ENCODE assay signal across 21 cellular contexts in genomic region chr1:158679289-158679688, GRCh38. TPM values are rescaled to one million over a fixed set of nuclear protein-coding genes. Genes with fewer than 3 reads are reported as not detected.
DNase-seq lines count a peak whose midpoint lies in the region; FAIRE-seq and TF ChIP-seq lines count a peak whose summit lies in the region.
"Had no signal": no experiment of that assay in that cellular context is flagged by ENCODE, and none has a peak within 500 bp of the region (broad histone marks: within the 10 kb centered on the region; RNA-seq: fewer than 3 reads in every experiment).

No MANE protein-coding gene starts in this region.

- H4K20me1 ChIP-seq in MM.1S (ENCODE audit: insufficient read depth, low read length): no peaks in the 10 kb centered on the region

- FAIRE-seq in GM19239 (lab: Jason Lieb, UNC): peak; percentile 66
- FAIRE-seq: A204.1, D721Med, G401.6, H1, K562 had no signal

- no peak for TF ChIP-seq EP300 in sigmoid colon (IDR thresholded peaks at IDR 0.05)

- DNase-seq in GM19239 (ENCODE audit: insufficient read length, low spot score) (no peak), MM.1S (peak; percentile 52), erythroblast (lab: John Stamatoyannopoulos, UW) (no peak), AG08395 (ENCODE audit: low spot score) (no peak), NCI-H1105 treated with DMSO at 0.1 percent for 48 hours (lab: John Stamatoyannopoulos, UW) (no peak), sigmoid colon (no peak)
- DNase-seq: ACHN; AML-193; Caco-2; CD4-positive, alpha-beta T cell; H9; IMR-90 had no signal

- peaks cover 8% of the 10 kb centered on the region for H3K4me1 ChIP-seq in MM.1S (ENCODE audit: low read length)
- H3K4me1 ChIP-seq in sigmoid colon: no peaks in the 10 kb centered on the region
- H3K4me1 ChIP-seq: Caco-2 had no signal

- no peak overlapping the region for H2AFZ ChIP-seq in MM.1S (ENCODE audit: low read length)

- no peak overlapping the region for H3K4me2 ChIP-seq in MM.1S (ENCODE audit: low read depth, low read length)

- H3K36me3 ChIP-seq in MM.1S (replicated peaks; ENCODE audit: insufficient read depth, low read length): no peaks in the 10 kb centered on the region
- H3K36me3 ChIP-seq in sigmoid colon: no peaks in the 10 kb centered on the region

- intact Hi-C loops in sigmoid colon (cut with DNase I): no loop called here

- H3K27ac ChIP-seq in MM.1S (ENCODE audit: low read length) (no peak overlapping the region), sigmoid colon (no peak overlapping the region)
- H3K27ac ChIP-seq: C4-2B, HL-60 had no signal

- no peaks in the 10 kb centered on the region for H3K9me2 ChIP-seq in MM.1S (replicated peaks; ENCODE audit: insufficient read depth, low read length)

- no peak overlapping the region for H3K4me3 ChIP-seq in MM.1S (ENCODE audit: low read length)
- no peak overlapping the region for H3K4me3 ChIP-seq in sigmoid colon
- H3K4me3 ChIP-seq: K562 had no signal

- H3K79me2 ChIP-seq in MM.1S (ENCODE audit: low read length): no peaks in the 10 kb centered on the region

- 91 to 92% methylated on average over 1 of the region's 1 CpG for WGBS in sigmoid colon, 2 donors

- no peaks in the 10 kb centered on the region for H3F3A ChIP-seq in MM.1S (ENCODE audit: insufficient read depth, low read length)

- H3K9ac ChIP-seq in MM.1S (ENCODE audit: low read length): no peak overlapping the region

- H3K9me3 ChIP-seq in MM.1S (replicated peaks; ENCODE audit: insufficient read depth, low read length) (no peaks in the 10 kb centered on the region), sigmoid colon (no peaks in the 10 kb centered on the region)
- H3K9me3 ChIP-seq: Caco-2 had no signal

- TF ChIP-seq POLR2A in erythroblast (IDR thresholded peaks at IDR 0.05; ENCODE audit: low read length) (peak; percentile 65), sigmoid colon (IDR thresholded peaks at IDR 0.05) (no peak)

- TF ChIP-seq CTCF in MM.1S (IDR thresholded peaks at IDR 0.05; ENCODE audit: low read length) (no peak), sigmoid colon (IDR thresholded peaks at IDR 0.05) (no peak)

- H3K27me3 ChIP-seq in MM.1S (replicated peaks; ENCODE audit: insufficient read depth, low read length): no peaks in the 10 kb centered on the region
- H3K27me3 ChIP-seq in sigmoid colon: no peaks in the 10 kb centered on the region

RNA-seq across cellular contexts. Expression of gene SPTA1, which starts 7.2 kb away (rescaled TPM):
- under 1 TPM in 1 of 4 donors, not detected in 3; 0.14 TPM for total RNA-seq in sigmoid colon
- polyA plus RNA-seq in sigmoid colon: under 1 TPM in 1 of 3 donors, not detected in 2; 0.03 TPM
- total RNA-seq: Caco-2; CD4-positive, alpha-beta T cell; H1; H9; HT1080; IMR-90 had no signal
- polyA plus RNA-seq: BJ, H1, IMR-90 had no signal

RNA-seq across cellular contexts. Expression of gene OR6K2, which starts 21.2 kb away (rescaled TPM):
- not detected for total RNA-seq in sigmoid colon
- not detected for polyA plus RNA-seq in sigmoid colon
- total RNA-seq: Caco-2; CD4-positive, alpha-beta T cell; H1; H9; HT1080; IMR-90; K562 had no signal
- polyA plus RNA-seq: BJ, H1, IMR-90, K562 had no signal

RNA-seq across cellular contexts. Expression of gene OR6K3, which starts 41.2 kb away (rescaled TPM):
- not detected for total RNA-seq in sigmoid colon
- polyA plus RNA-seq in sigmoid colon: not detected
- total RNA-seq: Caco-2; CD4-positive, alpha-beta T cell; H1; H9; HT1080; IMR-90; K562 had no signal
- polyA plus RNA-seq: BJ, H1, IMR-90, K562 had no signal
